ENCODE assay signal across 8 cellular contexts in the genomic region with DNA sequence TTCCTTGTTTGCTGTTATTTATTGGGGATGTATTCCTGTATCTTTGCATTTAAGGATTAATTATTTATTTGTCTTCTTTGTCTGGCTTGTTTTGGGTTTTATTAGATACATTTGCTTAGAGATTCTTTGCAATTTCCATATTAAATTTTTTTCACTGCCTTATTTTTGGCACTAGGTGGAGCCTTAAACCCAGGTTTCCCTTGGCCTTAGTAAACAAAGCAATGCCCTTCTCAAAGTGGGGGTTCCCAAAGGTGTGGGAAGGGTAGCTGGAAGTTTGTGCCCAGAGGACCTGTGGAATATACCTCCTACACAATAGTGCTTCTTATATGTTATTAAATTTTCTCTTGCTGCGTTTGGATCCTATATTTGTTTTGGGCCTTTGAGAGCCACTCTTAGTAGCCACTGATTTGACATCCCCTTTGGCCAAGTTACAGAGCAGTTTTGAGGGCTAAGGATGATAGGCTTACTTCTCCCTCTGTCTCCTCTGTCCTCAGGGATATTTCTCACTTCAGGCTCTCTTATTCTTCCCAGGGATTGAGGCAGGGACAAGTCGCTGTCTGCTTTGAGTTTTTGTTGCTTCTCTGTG.
DNase-seq lines count a peak whose midpoint lies in the region; ATAC-seq and TF ChIP-seq lines count a peak whose summit lies in the region.

No MANE protein-coding gene starts in this region.

- no peaks in the 10 kb centered on the region for H3K27me3 ChIP-seq in fibroblast of lung (ENCODE audit: control insufficient read depth, insufficient read depth, low read length)

- H2AFZ ChIP-seq in fibroblast of lung (ENCODE audit: low read length) = no peak overlapping the region

- CTCF ChIA-PET in HEK293T (lab: Yijun Ruan, JAX) = no interaction called here

- H4K20me1 ChIP-seq in fibroblast of lung (ENCODE audit: control insufficient read depth, extremely low read depth, insufficient read depth, low read length) = no peaks in the 10 kb centered on the region

- H3K4me2 ChIP-seq in fibroblast of lung (ENCODE audit: extremely low read depth, insufficient read depth, low read length) = no peak overlapping the region

- no peaks in the 10 kb centered on the region for H3K79me2 ChIP-seq in fibroblast of lung (ENCODE audit: control insufficient read depth, insufficient read depth, low read length)

- H3K9ac ChIP-seq in fibroblast of lung (ENCODE audit: insufficient read depth, low read length) = no peak overlapping the region

- peak; percentile 28 for DNase-seq in DMS114 treated with DMSO at 0.1 percent for 48 hours (lab: John Stamatoyannopoulos, UW; ENCODE audit: unreplicated experiment)
- peak; percentile 11 for DNase-seq in HEK293T (ENCODE audit: extremely low spot score)
- DNase-seq in RKO (ENCODE audit: low spot score) = peak; percentile 76
- peak; percentile 23 to 57 for DNase-seq in fibroblast of lung (ENCODE audit: low read depth in 2 of 2)
- DNase-seq in pons (ENCODE audit: low spot score) = peak; percentile 47
- no peak for DNase-seq in SHP77 treated with DMSO at 0.1 percent for 48 hours (lab: John Stamatoyannopoulos, UW)
- DNase-seq in activated CD4-positive, alpha-beta T cell treated with anti-CD3 and anti-CD28 coated beads, Interleukin-2, amount 50 U/mL, for 1 hour = no peak

- no peak overlapping the region for H3K27ac ChIP-seq in fibroblast of lung (ENCODE audit: insufficient read depth, low read length)

- H3K9me3 ChIP-seq in fibroblast of lung (ENCODE audit: control insufficient read depth, insufficient read depth, low read depth, low read length) = no peaks in the 10 kb centered on the region

- POLR2A ChIA-PET in HEK293T (lab: Yijun Ruan, JAX) = no interaction called here

- peak; percentile 65 to 82 for TF ChIP-seq CTCF in fibroblast of lung (conservative IDR thresholded peaks at IDR 0.05 in 1 of 2, IDR thresholded peaks at IDR 0.05 in 1 of 2; ENCODE audit: low read depth in 1 of 2, low read length in 2 of 2)

- no peaks in the 10 kb centered on the region for H3K4me1 ChIP-seq in fibroblast of lung (ENCODE audit: control insufficient read depth, extremely low read depth, insufficient read depth, low read length)

- no peaks in the 10 kb centered on the region for H3K36me3 ChIP-seq in fibroblast of lung (ENCODE audit: control insufficient read depth, insufficient read depth, low read length)

- no peak overlapping the region for H3K4me3 ChIP-seq in fibroblast of lung (replicated peaks in 1 of 4; ENCODE audit: control extremely low read depth in 1 of 4, insufficient read depth in 1 of 4, low read depth in 3 of 4, low read length in 4 of 4)

- no peak for ATAC-seq in GM21367 (IDR thresholded peaks at IDR 0.05; ENCODE audit: unreplicated experiment)

TF ChIP-seq in HEK293T, 16 proteins besides CTCF, POLR2A, EP300 and RAD21:
- TF ChIP-seq ELF4 (IDR thresholded peaks at IDR 0.05) = no peak
- no peak for TF ChIP-seq HDGF (IDR thresholded peaks at IDR 0.05; ENCODE audit: borderline replicate concordance)
- no peak for TF ChIP-seq ZNF384 (IDR thresholded peaks at IDR 0.05)
- no peak for TF ChIP-seq LEF1 (IDR thresholded peaks at IDR 0.05; ENCODE audit: borderline replicate concordance)
- TF ChIP-seq SUZ12 (IDR thresholded peaks at IDR 0.05) = no peak
- TF ChIP-seq BHLHE40 (IDR thresholded peaks at IDR 0.05; ENCODE audit: borderline replicate concordance) = no peak
- no peak for TF ChIP-seq L3MBTL2 (conservative IDR thresholded peaks at IDR 0.05)
- no peak for TF ChIP-seq FOXM1 (IDR thresholded peaks at IDR 0.05; ENCODE audit: borderline replicate concordance)
- no peak for TF ChIP-seq CTBP1 (IDR thresholded peaks at IDR 0.05; ENCODE audit: borderline replicate concordance)
- TF ChIP-seq FOXK2 (IDR thresholded peaks at IDR 0.05) = no peak
- no peak for TF ChIP-seq SP1 (IDR thresholded peaks at IDR 0.05)
- no peak for TF ChIP-seq FOXA1 (IDR thresholded peaks at IDR 0.05)

Comparison
In these comparisons a context has a peak if more than half of its experiments do, and no peak if none do; other contexts are left out.
1. DNase-seq: peak in DMS114 treated with DMSO at 0.1 percent for 48 hours (single experiment), HEK293T (single experiment), RKO (single experiment), fibroblast of lung (2 of 2) and pons (single experiment); none in SHP77 treated with DMSO at 0.1 percent for 48 hours (single experiment) and activated CD4-positive, alpha-beta T cell treated with anti-CD3 and anti-CD28 coated beads, Interleukin-2, amount 50 U/mL, for 1 hour (single experiment).